ENCODE assay signal across 13 cellular contexts in genomic region chr3:194332858-194333211, GRCh38. TPM values are rescaled to one million over a fixed set of nuclear protein-coding genes. Genes with fewer than 3 reads are reported as not detected.
DNase-seq lines count a peak whose midpoint lies in the region; ATAC-seq, FAIRE-seq and TF ChIP-seq lines count a peak whose summit lies in the region.
"Had no signal": no experiment of that assay in that cellular context is flagged by ENCODE, and none has a peak within 500 bp of the region (broad histone marks: within the 10 kb centered on the region; RNA-seq: fewer than 3 reads in every experiment).

No MANE protein-coding gene starts in this region.

- H4K20me1 ChIP-seq in HepG2 (ENCODE audit: insufficient read depth, low read length): no peaks in the 10 kb centered on the region

- H3K36me3 Mint-ChIP-seq in natural killer cell: no peaks in the 10 kb centered on the region
- no peaks in the 10 kb centered on the region for H3K36me3 Mint-ChIP-seq in natural killer cell treated with Interleukin-12 subunit alpha and Interleukin-12 subunit beta and Interleukin-15 and Interleukin-18, amount 100 ng/mL, for 72 hours
- no peaks in the 10 kb centered on the region for H3K36me3 Mint-ChIP-seq in activated CD8-positive, alpha-beta T cell treated with anti-CD3 and anti-CD28 coated beads, Interleukin-2, amount 10 ng/mL, durations not matched to agents 7 days and 5 days (ENCODE audit: low read depth)

- BruUV-seq in HepG2 (replicated peaks; lab: Mats Ljungman, UMichigan): no TSS peak

- TF ChIP-seq EP300 in HepG2 (IDR thresholded peaks at IDR 0.05; ENCODE audit: low read depth in 2 of 2, low read length in 2 of 2) (peak in 1 of 2 experiments; percentile 61; a peak in 2 of 4 replicates), HepG2 (CRISPR knock-in tag; IDR thresholded peaks at IDR 0.05; ENCODE audit: borderline replicate concordance) (no peak)

- TF ChIP-seq RAD21 in HepG2 (CRISPR knock-in tag; IDR thresholded peaks at IDR 0.05): no peak

- no peak for TF ChIP-seq POLR2A in HepG2 (IDR thresholded peaks at IDR 0.05; ENCODE audit: insufficient read depth in 1 of 2, low read depth in 2 of 2, low read length in 2 of 2)

- H3K4me1 Mint-ChIP-seq in natural killer cell: peaks cover 4 to 10% of the 10 kb centered on the region in 2 donors
- H3K4me1 Mint-ChIP-seq in natural killer cell treated with Interleukin-12 subunit alpha and Interleukin-12 subunit beta and Interleukin-15 and Interleukin-18, amount 100 ng/mL, for 72 hours (ENCODE audit: low read depth in 2 of 2): peaks cover 0 to 4% of the 10 kb centered on the region in 2 donors
- H3K4me1 Mint-ChIP-seq in activated CD8-positive, alpha-beta T cell treated with anti-CD3 and anti-CD28 coated beads, Interleukin-2, amount 10 ng/mL, durations not matched to agents 7 days and 5 days (ENCODE audit: low read depth): peaks cover 8% of the 10 kb centered on the region

- TF ChIP-seq CTCF in natural killer cell (IDR thresholded peaks at IDR 0.05) (no peak), HepG2 (CRISPR knock-in tag; IDR thresholded peaks at IDR 0.05) (no peak)

- peak overlapping the region; percentile 64; the same call in 1 of the 2 replicates for H3K9ac ChIP-seq in HepG2 (ENCODE audit: insufficient read depth, low read depth, low read length)

- H3K9me3 Mint-ChIP-seq in natural killer cell: no peaks in the 10 kb centered on the region
- no peaks in the 10 kb centered on the region for H3K9me3 Mint-ChIP-seq in natural killer cell treated with Interleukin-12 subunit alpha and Interleukin-12 subunit beta and Interleukin-15 and Interleukin-18, amount 100 ng/mL, for 72 hours
- no peaks in the 10 kb centered on the region for H3K9me3 Mint-ChIP-seq in activated CD8-positive, alpha-beta T cell treated with anti-CD3 and anti-CD28 coated beads, Interleukin-2, amount 10 ng/mL, durations not matched to agents 7 days and 5 days (ENCODE audit: insufficient read depth)
- H3K9me3 Mint-ChIP-seq: activated T-cell treated with anti-CD3 and anti-CD28 coated beads, Interleukin-2, amount 50 U/mL, for 24 hours had no signal

- peaks cover 28 to 31% of the 10 kb centered on the region in 2 donors for H3K27me3 Mint-ChIP-seq in natural killer cell (ENCODE audit: low read depth in 2 of 2)
- peaks cover 31 to 33% of the 10 kb centered on the region in 2 donors for H3K27me3 Mint-ChIP-seq in natural killer cell treated with Interleukin-12 subunit alpha and Interleukin-12 subunit beta and Interleukin-15 and Interleukin-18, amount 100 ng/mL, for 72 hours
- H3K27me3 Mint-ChIP-seq in activated CD8-positive, alpha-beta T cell treated with anti-CD3 and anti-CD28 coated beads, Interleukin-2, amount 10 ng/mL, durations not matched to agents 7 days and 5 days (ENCODE audit: low read depth): peaks cover 18% of the 10 kb centered on the region

- H2AFZ ChIP-seq in HepG2 (ENCODE audit: low read length): peak overlapping the region; percentile 35

- WGBS in HepG2 (ENCODE audit: low lambda C conversion rate): 16% methylated on average over 6 of the region's 7 CpGs

- H3K79me2 ChIP-seq in HepG2 (ENCODE audit: insufficient read depth, low read length): no peaks in the 10 kb centered on the region

- no peaks in the 10 kb centered on the region for H3K27me3 ChIP-seq in HepG2 (ENCODE audit: control insufficient read depth in 1 of 2, insufficient read depth in 2 of 2, low read length in 2 of 2)

- peak overlapping the region in 2 of 3 experiments; percentile 22 to 61; a peak in 3 of 6 replicates for H3K4me3 ChIP-seq in HepG2 (replicated peaks in 1 of 3; ENCODE audit: insufficient read depth in 1 of 3, low read depth in 2 of 3, low read length in 3 of 3)

- H3K9me3 ChIP-seq in HepG2 (ENCODE audit: low read length): no peaks in the 10 kb centered on the region

- POLR2A ChIA-PET in activated CD8-positive, alpha-beta T cell treated with anti-CD3 and anti-CD28 coated beads, Interleukin-2, amount 10 ng/mL, durations not matched to agents 7 days and 5 days (lab: Charles Lee): interaction anchor here (1.3 kb wide), 1 partner anchor 65 kb away, joined by 3 read pairs; no protein-coding TSS in a partner anchor
- POLR2A ChIA-PET in HepG2 (lab: Yijun Ruan, JAX): interaction anchor here (1.2 to 1.4 kb wide), 3 partner anchors 10 to 64 kb away, joined by 3 to 6 read pairs (median 5); partner anchors contain the start of gene CPN2

- ATAC-seq in natural killer cell (no peak), HepG2 (peak; percentile 42), GM19035 (IDR thresholded peaks at IDR 0.05; ENCODE audit: unreplicated experiment) (no peak)
- no peak for ATAC-seq in natural killer cell treated with Interleukin-12 subunit alpha and Interleukin-12 subunit beta and Interleukin-15 and Interleukin-18, amount 100 ng/mL, for 72 hours
- ATAC-seq in activated CD8-positive, alpha-beta T cell treated with anti-CD3 and anti-CD28 coated beads, Interleukin-2, amount 10 ng/mL, durations not matched to agents 7 days and 5 days: no peak

- H3K36me3 ChIP-seq in HepG2 (replicated peaks in 1 of 2; ENCODE audit: control insufficient read depth in 1 of 2, insufficient read depth in 2 of 2, low read length in 2 of 2): no peaks in the 10 kb centered on the region

- H3K4me2 ChIP-seq in HepG2 (ENCODE audit: low read depth, low read length): peak overlapping the region; percentile 80

- H3K27ac ChIP-seq in HepG2 (ENCODE audit: extremely low read length, insufficient read depth, low read length): peak overlapping the region; percentile 87

- peak; percentile 95 for FAIRE-seq in HepG2 (lab: Jason Lieb, UNC)

- H3K27ac Mint-ChIP-seq in natural killer cell: no peak overlapping the region
- H3K27ac Mint-ChIP-seq in natural killer cell treated with Interleukin-12 subunit alpha and Interleukin-12 subunit beta and Interleukin-15 and Interleukin-18, amount 100 ng/mL, for 72 hours: no peak overlapping the region
- no peak overlapping the region for H3K27ac Mint-ChIP-seq in activated CD8-positive, alpha-beta T cell treated with anti-CD3 and anti-CD28 coated beads, Interleukin-2, amount 10 ng/mL, durations not matched to agents 7 days and 5 days
- H3K27ac Mint-ChIP-seq: activated T-cell treated with anti-CD3 and anti-CD28 coated beads, Interleukin-2, amount 50 U/mL, for 24 hours had no signal

- DNase-seq in natural killer cell (no peak), HepG2 (ENCODE audit: low spot score) (peak; percentile 62), NCI-H1092 treated with DMSO at 0.1 percent for 48 hours (lab: John Stamatoyannopoulos, UW) (no peak), UCSD-AML1 (lab: John Stamatoyannopoulos, UW; ENCODE audit: unreplicated experiment) (no peak), NK-92 (lab: John Stamatoyannopoulos, UW; ENCODE audit: unreplicated experiment) (no peak)
- no peak for DNase-seq in natural killer cell treated with Interleukin-12 subunit alpha and Interleukin-12 subunit beta and Interleukin-15 and Interleukin-18, amount 100 ng/mL, for 72 hours (ENCODE audit: low spot score)
- no peak for DNase-seq in activated CD8-positive, alpha-beta T cell treated with anti-CD3 and anti-CD28 coated beads, Interleukin-2, amount 10 ng/mL, durations not matched to agents 7 days and 5 days
- DNase-seq: activated T-cell treated with anti-CD3 and anti-CD28 coated beads, Interleukin-2, amount 50 U/mL, for 24 hours; DND-41 had no signal

- CTCF ChIA-PET in activated CD8-positive, alpha-beta T cell treated with anti-CD3 and anti-CD28 coated beads, Interleukin-2, amount 10 ng/mL, durations not matched to agents 7 days and 5 days (lab: Charles Lee): interaction anchor here (1.1 to 4.0 kb wide), 9 partner anchors 10 to 265 kb away, joined by 3 to 33 read pairs (median 8); no protein-coding TSS in a partner anchor
- CTCF ChIA-PET in HepG2 (lab: Yijun Ruan, JAX; ENCODE audit: low intra/inter-chr PET ratio, low total read pairs): interaction anchor here (1.2 to 2.8 kb wide), 3 partner anchors 11 to 262 kb away, joined by 5 to 42 read pairs (median 9); no protein-coding TSS in a partner anchor

- H3K4me3 Mint-ChIP-seq in natural killer cell: peak overlapping the region; percentile 60
- H3K4me3 Mint-ChIP-seq in natural killer cell treated with Interleukin-12 subunit alpha and Interleukin-12 subunit beta and Interleukin-15 and Interleukin-18, amount 100 ng/mL, for 72 hours: no peak overlapping the region
- H3K4me3 Mint-ChIP-seq in activated CD8-positive, alpha-beta T cell treated with anti-CD3 and anti-CD28 coated beads, Interleukin-2, amount 10 ng/mL, durations not matched to agents 7 days and 5 days: peak overlapping the region; percentile 48

- H3K4me1 ChIP-seq in HepG2 (ENCODE audit: insufficient read depth, low read length): peaks cover 59% of the 10 kb centered on the region

- intact Hi-C loops in natural killer cell (cut with micrococcal nuclease) (loop anchor here (1.0 to 10.0 kb wide), 2 partner anchors 71 to 242 kb away; no protein-coding TSS in a partner anchor), HepG2 (cut with micrococcal nuclease; ENCODE audit: unreplicated experiment) (loop anchor here (1.0 to 5.0 kb wide), 2 partner anchors 71 to 259 kb away; no protein-coding TSS in a partner anchor)

- in situ Hi-C loops in HepG2 (cut with HindIII; ENCODE audit: extremely low pct_ligation_motif_present, low pct_unique_long_range_greater_than_20kb): loop anchor here (5.0 kb wide), 2 partner anchors 69 to 264 kb away; no protein-coding TSS in a partner anchor

RNA-seq across cellular contexts. Expression of gene CPN2, which starts 18.3 kb away (rescaled TPM):
- total RNA-seq in natural killer cell (not detected), HepG2 (2016; rRNA removed; fragmentation: Illumina TruSeq; extraction: Trizol) (16.3 and 27.7 TPM in 2 replicates)
- not detected for total RNA-seq in natural killer cell treated with Interleukin-12 subunit alpha and Interleukin-12 subunit beta and Interleukin-15 and Interleukin-18, amount 100 ng/mL, for 72 hours
- not detected for total RNA-seq in activated CD8-positive, alpha-beta T cell treated with anti-CD3 and anti-CD28 coated beads, Interleukin-2, amount 10 ng/mL, durations not matched to agents 7 days and 5 days
- 4.8 and 4.9 TPM in 2 replicates for total RNA-seq in HepG2 (2016; cell fraction: cytosol; rRNA removed; fragmentation: Illumina TruSeq; extraction: Trizol; ENCODE audit: low read depth)
- 11.8 and 26.8 TPM in 2 replicates for total RNA-seq in HepG2 (2016; cell fraction: insoluble cytoplasmic fraction; rRNA removed; fragmentation: Illumina TruSeq; extraction: Trizol)
- total RNA-seq in HepG2 (2016; cell fraction: membrane; rRNA removed; fragmentation: Illumina TruSeq; extraction: Trizol): 14.4 and 15.6 TPM in 2 replicates
- total RNA-seq in HepG2 (2016; cell fraction: nucleus; rRNA removed; fragmentation: Illumina TruSeq; extraction: Trizol): 34.1 and 42.6 TPM in 2 replicates
- 26.7 and 29.3 TPM in 2 replicates for polyA plus RNA-seq in HepG2 (2011; rRNA removed)
- polyA plus RNA-seq in HepG2 (2011; cell fraction: cytosol; rRNA removed): 12.6 and 16.6 TPM in 2 replicates
- 18.2 and 18.5 TPM in 2 replicates for polyA plus RNA-seq in HepG2 (2011; cell fraction: nucleus; rRNA removed)
- 19.0 and 20.2 TPM in 2 replicates for polyA plus RNA-seq in HepG2 (2012)
- 8.8 and 9.3 TPM in 2 replicates for polyA plus RNA-seq in HepG2 (2016; cell fraction: cytosol; fragmentation: Illumina TruSeq; extraction: Trizol; ENCODE audit: low read depth)
- 27.5 and 38.0 TPM in 2 replicates for polyA plus RNA-seq in HepG2 (2016; cell fraction: insoluble cytoplasmic fraction; fragmentation: Illumina TruSeq; extraction: Trizol; ENCODE audit: low read depth)
- 18.2 and 23.6 TPM in 2 replicates for polyA plus RNA-seq in HepG2 (2016; cell fraction: membrane; fragmentation: Illumina TruSeq; extraction: Trizol; ENCODE audit: low read depth)
- 100 and 101 TPM in 2 replicates for polyA plus RNA-seq in HepG2 (2016; cell fraction: nucleus; fragmentation: Illumina TruSeq; extraction: Trizol; ENCODE audit: insufficient read depth, low read depth)
- 66.5 TPM in 1 of 2 replicates, not detected in the other for polyA minus RNA-seq in HepG2 (2011; rRNA and poly(A)+ RNA removed; ENCODE audit: low replicate concordance)
- 19.2 and 22.2 TPM in 2 replicates for polyA minus RNA-seq in HepG2 (2011; cell fraction: cytosol; rRNA and poly(A)+ RNA removed)
- 6.3 and 7.8 TPM in 2 replicates for polyA minus RNA-seq in HepG2 (2011; cell fraction: nucleus; rRNA and poly(A)+ RNA removed)
- total RNA-seq: dermis microvascular lymphatic vessel endothelial cell, HT1080, pulmonary artery endothelial cell had no signal

RNA-seq across cellular contexts. Expression of gene LRRC15, which starts 36.7 kb away (rescaled TPM):
- total RNA-seq in natural killer cell: not detected
- total RNA-seq in natural killer cell treated with Interleukin-12 subunit alpha and Interleukin-12 subunit beta and Interleukin-15 and Interleukin-18, amount 100 ng/mL, for 72 hours: not detected
- total RNA-seq in activated CD8-positive, alpha-beta T cell treated with anti-CD3 and anti-CD28 coated beads, Interleukin-2, amount 10 ng/mL, durations not matched to agents 7 days and 5 days: not detected
- total RNA-seq in HepG2 (2016; rRNA removed; fragmentation: Illumina TruSeq; extraction: Trizol): not detected in 2 replicates
- not detected in 2 replicates for total RNA-seq in HepG2 (2016; cell fraction: cytosol; rRNA removed; fragmentation: Illumina TruSeq; extraction: Trizol; ENCODE audit: low read depth)
- not detected in 2 replicates for total RNA-seq in HepG2 (2016; cell fraction: insoluble cytoplasmic fraction; rRNA removed; fragmentation: Illumina TruSeq; extraction: Trizol)
- total RNA-seq in HepG2 (2016; cell fraction: membrane; rRNA removed; fragmentation: Illumina TruSeq; extraction: Trizol): not detected in 2 replicates
- total RNA-seq in HepG2 (2016; cell fraction: nucleus; rRNA removed; fragmentation: Illumina TruSeq; extraction: Trizol): not detected in 2 replicates
- not detected in 2 replicates for polyA plus RNA-seq in HepG2 (2011; rRNA removed)
- not detected in 2 replicates for polyA plus RNA-seq in HepG2 (2011; cell fraction: cytosol; rRNA removed)
- not detected in 2 replicates for polyA plus RNA-seq in HepG2 (2011; cell fraction: nucleus; rRNA removed)
- not detected in 2 replicates for polyA plus RNA-seq in HepG2 (2012)
- not detected in 2 replicates for polyA plus RNA-seq in HepG2 (2016; cell fraction: cytosol; fragmentation: Illumina TruSeq; extraction: Trizol; ENCODE audit: low read depth)
- polyA plus RNA-seq in HepG2 (2016; cell fraction: insoluble cytoplasmic fraction; fragmentation: Illumina TruSeq; extraction: Trizol; ENCODE audit: low read depth): not detected in 2 replicates
- polyA plus RNA-seq in HepG2 (2016; cell fraction: membrane; fragmentation: Illumina TruSeq; extraction: Trizol; ENCODE audit: low read depth): not detected in 2 replicates
- not detected in 2 replicates for polyA plus RNA-seq in HepG2 (2016; cell fraction: nucleus; fragmentation: Illumina TruSeq; extraction: Trizol; ENCODE audit: insufficient read depth, low read depth)
- 0.05 TPM in 1 of 2 replicates, not detected in the other for polyA minus RNA-seq in HepG2 (2011; rRNA and poly(A)+ RNA removed; ENCODE audit: low replicate concordance)
- not detected in 2 replicates for polyA minus RNA-seq in HepG2 (2011; cell fraction: cytosol; rRNA and poly(A)+ RNA removed)
- polyA minus RNA-seq in HepG2 (2011; cell fraction: nucleus; rRNA and poly(A)+ RNA removed): not detected in 2 replicates
- total RNA-seq: pulmonary artery endothelial cell had no signal

Comparison
In these comparisons a context has a peak if more than half of its experiments do, and no peak if none do; other contexts are left out.
1. RNA of gene CPN2, which starts 18.3 kb away (total RNA-seq): 4.8 to 42.6 TPM in HepG2; not detected in natural killer cell, not detected in natural killer cell treated with Interleukin-12 subunit alpha and Interleukin-12 subunit beta and Interleukin-15 and Interleukin-18, amount 100 ng/mL, for 72 hours and not detected in activated CD8-positive, alpha-beta T cell treated with anti-CD3 and anti-CD28 coated beads, Interleukin-2, amount 10 ng/mL, durations not matched to agents 7 days and 5 days; every median in the first group is over 4 times any median in the second.